ENCODE assay signal across 1 cellular context in genomic region chr22:37728620-37729019, GRCh38.
TF ChIP-seq lines count a peak whose summit lies in the region.

No MANE protein-coding gene starts in this region.

TF ChIP-seq in IMR-90, 13 proteins besides CTCF, POLR2A, EP300 and RAD21:
- TF ChIP-seq FOS (IDR thresholded peaks at IDR 0.05; ENCODE audit: low read depth, low read length), result no peak
- TF ChIP-seq CHD1 (IDR thresholded peaks at IDR 0.05; ENCODE audit: low read depth, low read length), result no peak
- TF ChIP-seq BHLHE40 (IDR thresholded peaks at IDR 0.05; ENCODE audit: low read depth, low read length), result no peak
- TF ChIP-seq NFE2L2 (IDR thresholded peaks at IDR 0.05; ENCODE audit: low read depth, low read length), result no peak
- TF ChIP-seq MAZ (IDR thresholded peaks at IDR 0.05; ENCODE audit: borderline replicate concordance, low read depth, low read length), result no peak
- no peak for TF ChIP-seq RFX5 (IDR thresholded peaks at IDR 0.05; ENCODE audit: low read depth, low read length)
- no peak for TF ChIP-seq CEBPB (IDR thresholded peaks at IDR 0.05; ENCODE audit: low read depth, low read length)
